Comparison of ENCODE assay signal across 1 cellular context in genomic region chr2:96550787-96551604, GRCh38.
TF ChIP-seq lines count a peak whose summit lies in the region.

No MANE protein-coding gene starts in this region.

TF ChIP-seq in HCT116, 20 proteins besides CTCF, POLR2A, EP300 and RAD21 (continued from another document):
- TF ChIP-seq, protein P1, sequence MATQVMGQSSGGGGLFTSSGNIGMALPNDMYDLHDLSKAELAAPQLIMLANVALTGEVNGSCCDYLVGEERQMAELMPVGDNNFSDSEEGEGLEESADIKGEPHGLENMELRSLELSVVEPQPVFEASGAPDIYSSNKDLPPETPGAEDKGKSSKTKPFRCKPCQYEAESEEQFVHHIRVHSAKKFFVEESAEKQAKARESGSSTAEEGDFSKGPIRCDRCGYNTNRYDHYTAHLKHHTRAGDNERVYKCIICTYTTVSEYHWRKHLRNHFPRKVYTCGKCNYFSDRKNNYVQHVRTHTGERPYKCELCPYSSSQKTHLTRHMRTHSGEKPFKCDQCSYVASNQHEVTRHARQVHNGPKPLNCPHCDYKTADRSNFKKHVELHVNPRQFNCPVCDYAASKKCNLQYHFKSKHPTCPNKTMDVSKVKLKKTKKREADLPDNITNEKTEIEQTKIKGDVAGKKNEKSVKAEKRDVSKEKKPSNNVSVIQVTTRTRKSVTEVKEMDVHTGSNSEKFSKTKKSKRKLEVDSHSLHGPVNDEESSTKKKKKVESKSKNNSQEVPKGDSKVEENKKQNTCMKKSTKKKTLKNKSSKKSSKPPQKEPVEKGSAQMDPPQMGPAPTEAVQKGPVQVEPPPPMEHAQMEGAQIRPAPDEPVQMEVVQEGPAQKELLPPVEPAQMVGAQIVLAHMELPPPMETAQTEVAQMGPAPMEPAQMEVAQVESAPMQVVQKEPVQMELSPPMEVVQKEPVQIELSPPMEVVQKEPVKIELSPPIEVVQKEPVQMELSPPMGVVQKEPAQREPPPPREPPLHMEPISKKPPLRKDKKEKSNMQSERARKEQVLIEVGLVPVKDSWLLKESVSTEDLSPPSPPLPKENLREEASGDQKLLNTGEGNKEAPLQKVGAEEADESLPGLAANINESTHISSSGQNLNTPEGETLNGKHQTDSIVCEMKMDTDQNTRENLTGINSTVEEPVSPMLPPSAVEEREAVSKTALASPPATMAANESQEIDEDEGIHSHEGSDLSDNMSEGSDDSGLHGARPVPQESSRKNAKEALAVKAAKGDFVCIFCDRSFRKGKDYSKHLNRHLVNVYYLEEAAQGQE (IDR thresholded peaks at IDR 0.05; ENCODE audit: low read depth), result no peak
- TF ChIP-seq ZBTB33 (IDR thresholded peaks at IDR 0.05; ENCODE audit: extremely low read depth, insufficient replicate concordance, low read length) (no peak), SP1 (IDR thresholded peaks at IDR 0.05; ENCODE audit: low read depth) (no peak), EZH2phosphoT487 (IDR thresholded peaks at IDR 0.05; ENCODE audit: borderline replicate concordance) (no peak), EGR1 (IDR thresholded peaks at IDR 0.05; ENCODE audit: low read depth) (no peak), CBX3 (IDR thresholded peaks at IDR 0.05; ENCODE audit: low read depth) (no peak), YY1 (IDR thresholded peaks at IDR 0.05; ENCODE audit: extremely low read depth, insufficient replicate concordance, low read depth, low read length) (no peak)
- TF ChIP-seq, protein P2, sequence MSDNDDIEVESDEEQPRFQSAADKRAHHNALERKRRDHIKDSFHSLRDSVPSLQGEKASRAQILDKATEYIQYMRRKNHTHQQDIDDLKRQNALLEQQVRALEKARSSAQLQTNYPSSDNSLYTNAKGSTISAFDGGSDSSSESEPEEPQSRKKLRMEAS (IDR thresholded peaks at IDR 0.05), result no peak
TF ChIP-seq in HCT116: peak in this region for 0.
